Comparison of ENCODE assay signal across 1 cellular context in the genomic region with DNA sequence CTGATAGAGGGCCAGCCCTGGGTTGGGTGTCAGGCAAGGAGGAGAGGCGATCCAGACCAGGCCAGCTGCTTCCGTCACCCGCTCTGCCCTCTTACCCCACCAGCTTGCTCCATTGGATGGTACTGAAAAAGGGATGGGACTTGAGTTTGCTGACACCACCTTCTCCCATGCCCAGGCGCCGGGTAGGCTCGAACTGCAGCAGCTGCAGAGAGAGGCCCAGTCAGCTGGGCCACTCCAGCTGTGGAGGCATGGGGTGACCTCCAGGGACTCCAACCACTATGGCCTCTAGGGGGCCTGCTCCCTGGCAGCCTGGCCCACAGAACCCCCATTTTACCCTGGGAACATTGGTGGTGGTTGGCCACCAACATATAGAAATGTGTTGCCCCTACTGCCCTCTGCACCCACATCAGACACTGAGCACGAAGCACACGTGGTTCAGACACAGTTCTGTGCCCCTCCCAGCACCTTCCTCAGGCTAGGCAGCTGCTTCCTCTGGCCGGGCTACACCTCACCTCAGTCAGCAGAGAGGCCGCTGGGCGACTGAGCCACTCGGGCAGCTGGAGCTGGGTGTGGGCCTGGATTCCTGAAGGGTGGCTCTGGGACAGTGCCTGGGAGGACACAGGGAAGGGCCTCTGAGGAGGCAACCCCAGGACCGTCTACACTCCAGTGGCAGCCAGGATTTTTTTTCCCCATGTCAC.
TF ChIP-seq lines count a peak whose summit lies in the region.

No MANE protein-coding gene starts in this region.

TF ChIP-seq in HCT116, 20 proteins besides CTCF, POLR2A, EP300 and RAD21:
- TF ChIP-seq ZNF274 (IDR thresholded peaks at IDR 0.05; ENCODE audit: low read depth, low read length) (no peak), FOSL1 (IDR thresholded peaks at IDR 0.05; ENCODE audit: low read depth) (no peak), JUND (IDR thresholded peaks at IDR 0.05) (no peak), ZBTB33 (IDR thresholded peaks at IDR 0.05; ENCODE audit: extremely low read depth, insufficient replicate concordance, low read length) (no peak), CEBPB (IDR thresholded peaks at IDR 0.05; ENCODE audit: low read depth) (no peak), EZH2 (IDR thresholded peaks at IDR 0.05) (no peak)
- TF ChIP-seq, protein P1, sequence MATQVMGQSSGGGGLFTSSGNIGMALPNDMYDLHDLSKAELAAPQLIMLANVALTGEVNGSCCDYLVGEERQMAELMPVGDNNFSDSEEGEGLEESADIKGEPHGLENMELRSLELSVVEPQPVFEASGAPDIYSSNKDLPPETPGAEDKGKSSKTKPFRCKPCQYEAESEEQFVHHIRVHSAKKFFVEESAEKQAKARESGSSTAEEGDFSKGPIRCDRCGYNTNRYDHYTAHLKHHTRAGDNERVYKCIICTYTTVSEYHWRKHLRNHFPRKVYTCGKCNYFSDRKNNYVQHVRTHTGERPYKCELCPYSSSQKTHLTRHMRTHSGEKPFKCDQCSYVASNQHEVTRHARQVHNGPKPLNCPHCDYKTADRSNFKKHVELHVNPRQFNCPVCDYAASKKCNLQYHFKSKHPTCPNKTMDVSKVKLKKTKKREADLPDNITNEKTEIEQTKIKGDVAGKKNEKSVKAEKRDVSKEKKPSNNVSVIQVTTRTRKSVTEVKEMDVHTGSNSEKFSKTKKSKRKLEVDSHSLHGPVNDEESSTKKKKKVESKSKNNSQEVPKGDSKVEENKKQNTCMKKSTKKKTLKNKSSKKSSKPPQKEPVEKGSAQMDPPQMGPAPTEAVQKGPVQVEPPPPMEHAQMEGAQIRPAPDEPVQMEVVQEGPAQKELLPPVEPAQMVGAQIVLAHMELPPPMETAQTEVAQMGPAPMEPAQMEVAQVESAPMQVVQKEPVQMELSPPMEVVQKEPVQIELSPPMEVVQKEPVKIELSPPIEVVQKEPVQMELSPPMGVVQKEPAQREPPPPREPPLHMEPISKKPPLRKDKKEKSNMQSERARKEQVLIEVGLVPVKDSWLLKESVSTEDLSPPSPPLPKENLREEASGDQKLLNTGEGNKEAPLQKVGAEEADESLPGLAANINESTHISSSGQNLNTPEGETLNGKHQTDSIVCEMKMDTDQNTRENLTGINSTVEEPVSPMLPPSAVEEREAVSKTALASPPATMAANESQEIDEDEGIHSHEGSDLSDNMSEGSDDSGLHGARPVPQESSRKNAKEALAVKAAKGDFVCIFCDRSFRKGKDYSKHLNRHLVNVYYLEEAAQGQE (IDR thresholded peaks at IDR 0.05; ENCODE audit: low read depth) = no peak
